In the genomic region with DNA sequence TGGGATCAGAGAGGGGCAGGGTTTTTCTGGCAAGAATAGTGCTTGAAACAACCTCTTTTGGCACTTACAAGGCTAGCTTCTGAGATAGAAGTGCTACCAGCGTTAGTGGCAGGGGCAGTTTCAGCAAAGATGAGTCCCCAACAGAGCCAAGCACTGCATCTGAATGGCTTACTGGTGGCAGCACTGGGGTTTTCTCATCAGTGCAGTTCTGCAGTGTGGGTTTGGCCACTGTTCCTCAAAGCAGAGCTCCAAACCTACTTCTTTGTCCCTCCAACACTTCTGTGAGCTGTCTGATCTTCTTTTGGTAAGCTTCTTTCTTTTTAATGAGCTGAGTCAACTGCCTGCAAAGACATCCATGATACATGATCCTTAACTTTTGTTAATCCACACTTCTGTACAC, we compare ENCODE assay signal across 21 cellular contexts. TPM values are rescaled to one million over a fixed set of nuclear protein-coding genes. Genes with fewer than 3 reads are reported as not detected.
DNase-seq lines count a peak whose midpoint lies in the region; TF ChIP-seq lines count a peak whose summit lies in the region.
"Had no signal": no experiment of that assay in that cellular context is flagged by ENCODE, and none has a peak within 500 bp of the region (broad histone marks: within the 10 kb centered on the region; RNA-seq: fewer than 3 reads in every experiment).

No MANE protein-coding gene starts in this region.

- no peaks in the 10 kb centered on the region for H3K36me3 ChIP-seq in esophagus muscularis mucosa
- no peaks in the 10 kb centered on the region for H3K36me3 ChIP-seq in neural progenitor cell
- H3K36me3 ChIP-seq: BE2C; BLaER1 treated with 17β-estradiol and CSF1 and Interleukin-3, amounts not matched to agents 10 nM and 100 nM had no signal

- intact Hi-C loops in esophagus muscularis mucosa (cut with DNase I) = no loop called here

- H3K79me2 ChIP-seq in neural progenitor cell (ENCODE audit: low read depth) = no peaks in the 10 kb centered on the region

- peaks cover 0 to 35% (median 0%) of the 10 kb centered on the region in 4 donors for H3K27me3 ChIP-seq in esophagus muscularis mucosa
- H3K27me3 ChIP-seq in neural progenitor cell = no peaks in the 10 kb centered on the region
- H3K27me3 ChIP-seq: BE2C; BLaER1 treated with 17β-estradiol and CSF1 and Interleukin-3, amounts not matched to agents 10 nM and 100 nM had no signal

- H3K9ac ChIP-seq in neural progenitor cell = no peak overlapping the region
- H3K9ac ChIP-seq: BLaER1 treated with 17β-estradiol and CSF1 and Interleukin-3, amounts not matched to agents 10 nM and 100 nM had no signal

- peaks cover 28% of the 10 kb centered on the region for H3K4me1 Mint-ChIP-seq in neural progenitor cell
- H3K4me1 Mint-ChIP-seq in T-helper 2 cell treated with Interferon-gamma antibody and Interleukin-4, amounts not matched to agents 5 μg/mL and 100 μg/mL, for 36 hours (ENCODE audit: low read depth) = no peaks in the 10 kb centered on the region
- H3K4me1 Mint-ChIP-seq in endothelial cell (ENCODE audit: unreplicated experiment) = no peaks in the 10 kb centered on the region
- H3K4me1 Mint-ChIP-seq: CD14-positive monocyte; CD8-positive, alpha-beta memory T cell; GM23338 had no signal

- H3K36me3 Mint-ChIP-seq in neural progenitor cell (no peaks in the 10 kb centered on the region), endothelial cell (ENCODE audit: low read depth, unreplicated experiment) (no peaks in the 10 kb centered on the region)
- no peaks in the 10 kb centered on the region for H3K36me3 Mint-ChIP-seq in T-helper 2 cell treated with Interferon-gamma antibody and Interleukin-4, amounts not matched to agents 5 μg/mL and 100 μg/mL, for 36 hours (ENCODE audit: low read depth)
- H3K36me3 Mint-ChIP-seq: CD14-positive monocyte had no signal

- H3K4me3 Mint-ChIP-seq in neural progenitor cell = no peak overlapping the region
- no peak overlapping the region for H3K4me3 Mint-ChIP-seq in T-helper 2 cell treated with Interferon-gamma antibody and Interleukin-4, amounts not matched to agents 5 μg/mL and 100 μg/mL, for 36 hours
- no peak overlapping the region for H3K4me3 Mint-ChIP-seq in endothelial cell (ENCODE audit: unreplicated experiment)
- H3K4me3 Mint-ChIP-seq: CD14-positive monocyte; CD4-positive, alpha-beta T cell; CD8-positive, alpha-beta memory T cell; GM23338; H9 had no signal

- no peaks in the 10 kb centered on the region for H4K20me1 ChIP-seq in neural progenitor cell (ENCODE audit: low read depth)
- H4K20me1 ChIP-seq: BLaER1 treated with 17β-estradiol and CSF1 and Interleukin-3, amounts not matched to agents 10 nM and 100 nM had no signal

- peaks cover 3% of the 10 kb centered on the region for H3K27me3 Mint-ChIP-seq in neural progenitor cell (ENCODE audit: insufficient read depth, low read depth)
- peaks cover 13% of the 10 kb centered on the region for H3K27me3 Mint-ChIP-seq in T-helper 2 cell treated with Interferon-gamma antibody and Interleukin-4, amounts not matched to agents 5 μg/mL and 100 μg/mL, for 36 hours (ENCODE audit: low read depth)
- H3K27me3 Mint-ChIP-seq in endothelial cell (ENCODE audit: unreplicated experiment) = peaks cover 3% of the 10 kb centered on the region

- H3K27ac Mint-ChIP-seq in neural progenitor cell (no peak overlapping the region), endothelial cell (ENCODE audit: unreplicated experiment) (no peak overlapping the region)
- no peak overlapping the region for H3K27ac Mint-ChIP-seq in T-helper 2 cell treated with Interferon-gamma antibody and Interleukin-4, amounts not matched to agents 5 μg/mL and 100 μg/mL, for 36 hours
- H3K27ac Mint-ChIP-seq: CD14-positive monocyte; CD4-positive, alpha-beta T cell; CD8-positive, alpha-beta memory T cell; GM23338; H9 had no signal

- H3K4me2 ChIP-seq in neural progenitor cell = no peak overlapping the region
- H3K4me2 ChIP-seq: BLaER1 treated with 17β-estradiol and CSF1 and Interleukin-3, amounts not matched to agents 10 nM and 100 nM; GM23338 had no signal

- H3K4me1 ChIP-seq in esophagus muscularis mucosa (no peaks in the 10 kb centered on the region), neural progenitor cell (peaks cover 10% of the 10 kb centered on the region)
- H3K4me1 ChIP-seq: BE2C had no signal

- no peaks in the 10 kb centered on the region for H3K9me3 ChIP-seq in esophagus muscularis mucosa
- H3K9me3 ChIP-seq in neural progenitor cell (ENCODE audit: low read depth) = no peaks in the 10 kb centered on the region
- H3K9me3 ChIP-seq: BE2C; BLaER1 treated with 17β-estradiol and CSF1 and Interleukin-3, amounts not matched to agents 10 nM and 100 nM had no signal

- no peak for TF ChIP-seq POLR2A in esophagus muscularis mucosa (IDR thresholded peaks at IDR 0.05; ENCODE audit: low read depth)

- H3F3A ChIP-seq in neural progenitor cell (ENCODE audit: low read depth) = peaks cover 4% of the 10 kb centered on the region

- peak overlapping the region; percentile 13 for H2AFZ ChIP-seq in neural progenitor cell (replicated peaks)
- H2AFZ ChIP-seq: GM23338 had no signal

- no peaks in the 10 kb centered on the region for H3K9me3 Mint-ChIP-seq in neural progenitor cell
- H3K9me3 Mint-ChIP-seq in T-helper 2 cell treated with Interferon-gamma antibody and Interleukin-4, amounts not matched to agents 5 μg/mL and 100 μg/mL, for 36 hours = no peaks in the 10 kb centered on the region
- no peaks in the 10 kb centered on the region for H3K9me3 Mint-ChIP-seq in endothelial cell (ENCODE audit: unreplicated experiment)
- H3K9me3 Mint-ChIP-seq: CD4-positive, alpha-beta T cell; GM23338; H9 had no signal

- WGBS in esophagus muscularis mucosa = 63% methylated on average over 1 of the region's 1 CpG

- H3K4me3 ChIP-seq in esophagus muscularis mucosa (no peak overlapping the region), neural progenitor cell (no peak overlapping the region)
- H3K4me3 ChIP-seq: BLaER1 treated with 17β-estradiol and CSF1 and Interleukin-3, amounts not matched to agents 10 nM and 100 nM; GM23338 had no signal

- TF ChIP-seq CTCF in esophagus muscularis mucosa (IDR thresholded peaks at IDR 0.05) = no peak
- TF ChIP-seq CTCF in neural progenitor cell (IDR thresholded peaks at IDR 0.05) = no peak
- no peak for TF ChIP-seq CTCF in endothelial cell (IDR thresholded peaks at IDR 0.05; ENCODE audit: unreplicated experiment)

- DNase-seq in AG20443 (ENCODE audit: low spot score) (peak; percentile 2), NCI-H82 treated with DMSO at 0.1 percent for 48 hours (lab: John Stamatoyannopoulos, UW; ENCODE audit: unreplicated experiment) (peak; percentile 50), esophagus muscularis mucosa (ENCODE audit: extremely low spot score) (peak; percentile 66), neural progenitor cell (ENCODE audit: low spot score) (no peak), HuH-7 (ENCODE audit: low spot score) (no peak), endothelial cell (ENCODE audit: low spot score) (no peak)
- no peak for DNase-seq in T-helper 2 cell treated with Interferon-gamma antibody and Interleukin-4, amounts not matched to agents 5 μg/mL and 100 μg/mL, for 36 hours (ENCODE audit: low spot score)
- no peak for DNase-seq in activated CD8-positive, alpha-beta memory T cell treated with anti-CD3 and anti-CD28 coated beads, Interleukin-2, amount 50 U/mL, for 48 hours
- DNase-seq: AML-193; BE2C; CD4-positive, alpha-beta T cell; CD8-positive, alpha-beta memory T cell; DMS 273 treated with DMSO at 0.1 percent for 48 hours; DMS79; GF-D8; H9 had no signal

- no peak for TF ChIP-seq EP300 in esophagus muscularis mucosa (IDR thresholded peaks at IDR 0.05)

- no peak overlapping the region for H3K27ac ChIP-seq in esophagus muscularis mucosa (replicated peaks in 1 of 4)
- H3K27ac ChIP-seq in neural progenitor cell = no peak overlapping the region
- H3K27ac ChIP-seq: 22Rv1; BLaER1 treated with 17β-estradiol and CSF1 and Interleukin-3, amounts not matched to agents 10 nM and 100 nM had no signal

RNA-seq across cellular contexts. Expression of a gene that starts 29.8 kb away (rescaled TPM):
- under 1 TPM in 3 of 4 donors, not detected in 1; 0.33 to 0.78 (median 0.34) TPM for total RNA-seq in esophagus muscularis mucosa
- total RNA-seq in neural progenitor cell (ENCODE audit: low replicate concordance) = 0.95 and 2.3 TPM in 2 replicates
- total RNA-seq in endothelial cell (ENCODE audit: unreplicated experiment) = 0.21 TPM
- total RNA-seq: CD4-positive, alpha-beta T cell; G401 had no signal

Comparison
In these comparisons a context has a peak if more than half of its experiments do, and no peak if none do; other contexts are left out.
1. DNase-seq: peak in AG20443 (single experiment), NCI-H82 treated with DMSO at 0.1 percent for 48 hours (single experiment) and esophagus muscularis mucosa (single experiment); none in neural progenitor cell (single experiment), HuH-7 (single experiment), T-helper 2 cell treated with Interferon-gamma antibody and Interleukin-4, amounts not matched to agents 5 μg/mL and 100 μg/mL, for 36 hours (single experiment), activated CD8-positive, alpha-beta memory T cell treated with anti-CD3 and anti-CD28 coated beads, Interleukin-2, amount 50 U/mL, for 48 hours (single experiment) and endothelial cell (single experiment).